ENCODE assay signal across 31 cellular contexts in genomic region chr15:56893349-56893678, GRCh38.
"Had no signal": no experiment of that assay in that cellular context is flagged by ENCODE, and none has a peak within 500 bp of the region (broad histone marks: within the 10 kb centered on the region; RNA-seq: fewer than 3 reads in every experiment).

No MANE protein-coding gene starts in this region.

- H3K36me3 ChIP-seq: adrenal gland, Peyer's patch had no signal

- H3K9me3 ChIP-seq: adrenal gland, body of pancreas, Peyer's patch had no signal

- H3K27me3 ChIP-seq: adrenal gland, body of pancreas, Peyer's patch had no signal

- H3K27ac ChIP-seq: adrenal gland, body of pancreas, Peyer's patch, VCaP had no signal

- H3K4me3 ChIP-seq: adrenal gland, body of pancreas, K562, Peyer's patch had no signal

- DNase-seq: activated B cell treated with CpG ODN at 0.5 μM for 24 hours; activated CD4-positive, alpha-beta memory T cell treated with anti-CD3 and anti-CD28 coated beads for 36 hours; activated CD4-positive, alpha-beta T cell treated with anti-CD3 and anti-CD28 coated beads for 4 hours; activated CD4-positive, alpha-beta T cell treated with anti-CD3 and anti-CD28 coated beads, Interleukin-2, amount 50 U/mL, for 1 hour; activated CD4-positive, CD25-positive, alpha-beta regulatory T cell treated with anti-CD3 and anti-CD28 coated beads, Interleukin-2, amount 50 U/mL, for 72 hours; activated CD8-positive, alpha-beta memory T cell treated with anti-CD3 and anti-CD28 coated beads, Interleukin-2, amount 50 U/mL, for 4 hours; activated gamma-delta T cell treated with Interleukin-2 at 50 U/mL for 16 hours; activated naive CD4-positive, alpha-beta T cell treated with anti-CD3 and anti-CD28 coated beads for 36 hours; activated T-cell treated with anti-CD3 and anti-CD28 coated beads for 4 hours; activated T-cell treated with anti-CD3 and anti-CD28 coated beads, Interleukin-2, amount 50 U/mL, for 4 hours; adrenal gland; body of pancreas; NCI-H1092 treated with DMSO at 0.1 percent for 48 hours; NCI-H146; NCI-H2029 treated with DMSO at 0.1 percent for 48 hours; NCI-H2107; NCI-H2171; NCI-H510A; NCI-H526; NCI-H748 treated with DMSO at 0.1 percent for 48 hours; NK-92 treated with Interleukin-12 subunit alpha and Interleukin-12 subunit beta, amount 100 ng/mL, for 24 hours; PC-3; Peyer's patch; RPMI8226; SW 1271; T-helper 1 cell; T-helper 2 cell; T-helper 9 cell had no signal

- ATAC-seq: activated naive CD4-positive, alpha-beta T cell treated with anti-CD3 and anti-CD28 coated beads, Interleukin-2, amount 50 U/mL, for 72 hours; activated T-cell treated with anti-CD3 and anti-CD28 coated beads, Interleukin-2, amount 50 U/mL, for 4 hours; body of pancreas; K562; PC-3 had no signal
